9 cellular contexts compared by ENCODE assay signal in the genomic region with DNA sequence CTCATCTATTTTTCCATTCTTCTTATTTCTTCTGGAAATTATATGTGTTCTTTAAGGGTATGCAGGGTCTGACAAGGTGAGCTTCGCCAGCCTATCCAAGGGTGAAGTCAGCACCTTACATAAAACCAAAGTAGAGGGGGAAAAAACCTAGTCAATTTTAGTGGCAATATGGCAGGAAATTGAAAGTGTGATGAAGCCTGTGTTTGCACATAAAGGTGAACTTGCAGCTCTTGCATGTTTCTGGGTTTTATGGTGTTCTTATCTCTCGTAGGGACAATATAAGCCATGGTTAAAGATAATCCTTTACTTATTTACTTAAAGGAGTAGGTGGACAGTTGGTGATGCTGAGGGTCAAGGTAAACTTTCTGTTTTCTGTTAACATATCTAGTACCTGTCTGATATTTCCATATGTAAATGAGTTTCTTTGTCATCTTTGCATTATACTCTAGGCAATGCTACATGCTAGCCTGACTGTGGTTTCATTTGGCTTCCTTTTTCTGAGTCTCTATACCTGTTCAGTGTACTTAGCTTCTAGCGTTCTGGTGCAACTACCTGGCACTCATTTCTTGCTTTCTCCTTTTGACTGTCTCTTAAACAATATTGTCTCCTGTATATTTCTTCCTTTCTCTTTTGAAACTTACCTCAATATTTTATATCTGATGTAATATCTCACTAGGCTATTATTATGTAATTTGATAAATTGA. TPM values are rescaled to one million over a fixed set of nuclear protein-coding genes. Genes with fewer than 3 reads are reported as not detected.
A peak's percentile ranks its signal among the peaks of the same experiment; 100 is the strongest.
DNase-seq lines count a peak whose midpoint lies in the region; ATAC-seq and TF ChIP-seq lines count a peak whose summit lies in the region.
"Had no signal": no experiment of that assay in that cellular context is flagged by ENCODE, and none has a peak within 500 bp of the region (broad histone marks: within the 10 kb centered on the region; RNA-seq: fewer than 3 reads in every experiment).

No MANE protein-coding gene starts in this region.

- H3K4me1 ChIP-seq in OCI-LY3 (ENCODE audit: low read length), result peaks cover 25% of the 10 kb centered on the region
- H3K4me1 ChIP-seq in upper lobe of left lung, result no peaks in the 10 kb centered on the region
- H3K4me1 ChIP-seq: BLaER1 had no signal

- H3K4me3 Mint-ChIP-seq in type B pancreatic cell, result peak overlapping the region; percentile 46
- no peak overlapping the region for H3K4me3 Mint-ChIP-seq in progenitor cell of endocrine pancreas (ENCODE audit: low read depth)

- no peak overlapping the region for H2AFZ ChIP-seq in OCI-LY3 (ENCODE audit: low read depth, low read length)

- no peak overlapping the region for H3K9ac ChIP-seq in OCI-LY3 (ENCODE audit: low read length)
- H3K9ac ChIP-seq: BLaER1 had no signal

- peak; percentile 17 for DNase-seq in stimulated activated CD4-positive, alpha-beta T cell treated with anti-CD3 and anti-CD28 coated beads, Interleukin-4, amount 100 ng/mL, for 24 hours
- DNase-seq in stimulated activated CD4-positive, alpha-beta T cell treated with anti-CD3 and anti-CD28 coated beads, Interleukin-4, amount 100 ng/mL, for 1 hour, result no peak
- DNase-seq in type B pancreatic cell (ENCODE audit: extremely low spot score, unreplicated experiment) (no peak), upper lobe of left lung (no peak), progenitor cell of endocrine pancreas (ENCODE audit: low spot score, unreplicated experiment) (no peak), HEK293T (ENCODE audit: extremely low spot score) (no peak)

- H3K27ac ChIP-seq in OCI-LY3 (ENCODE audit: low read length), result no peak overlapping the region
- no peak overlapping the region for H3K27ac ChIP-seq in upper lobe of left lung
- H3K27ac ChIP-seq: BLaER1 had no signal

- TF ChIP-seq EP300 in upper lobe of left lung (IDR thresholded peaks at IDR 0.05), result no peak

- H3K4me3 ChIP-seq in OCI-LY3 (ENCODE audit: low read length) (no peak overlapping the region), upper lobe of left lung (no peak overlapping the region)
- H3K4me3 ChIP-seq: BLaER1 had no signal

- TF ChIP-seq POLR2A in upper lobe of left lung (IDR thresholded peaks at IDR 0.05), result no peak

- TF ChIP-seq CTCF in OCI-LY3 (IDR thresholded peaks at IDR 0.05; ENCODE audit: low read depth, low read length) (no peak), type B pancreatic cell (conservative IDR thresholded peaks at IDR 0.05) (no peak), upper lobe of left lung (IDR thresholded peaks at IDR 0.05) (no peak), progenitor cell of endocrine pancreas (IDR thresholded peaks at IDR 0.05; ENCODE audit: unreplicated experiment) (no peak)

- no peaks in the 10 kb centered on the region for H4K20me1 ChIP-seq in OCI-LY3 (ENCODE audit: insufficient read depth, low read length)
- H4K20me1 ChIP-seq: BLaER1 had no signal

- peak overlapping the region; percentile 15 for H3K4me2 ChIP-seq in OCI-LY3 (ENCODE audit: low read length)
- H3K4me2 ChIP-seq: BLaER1 had no signal

- peaks cover 3% of the 10 kb centered on the region; the same call in 1 of the 2 replicates for H3K9me3 ChIP-seq in OCI-LY3 (ENCODE audit: insufficient read depth, low read length)
- no peaks in the 10 kb centered on the region for H3K9me3 ChIP-seq in upper lobe of left lung

- CTCF ChIA-PET in HEK293T (lab: Yijun Ruan, JAX), result no interaction called here

- 91 to 92% methylated on average over 3 of the region's 3 CpGs for WGBS in upper lobe of left lung, 2 donors

- H3K9me3 Mint-ChIP-seq in type B pancreatic cell (peaks cover under 1% of the 10 kb centered on the region), progenitor cell of endocrine pancreas (ENCODE audit: low read depth) (peaks cover 48% of the 10 kb centered on the region)

- peaks cover 12% of the 10 kb centered on the region; the same call in 1 of the 2 replicates for H3K79me2 ChIP-seq in OCI-LY3 (ENCODE audit: low read length)

- peaks cover 30% of the 10 kb centered on the region for H3K36me3 Mint-ChIP-seq in type B pancreatic cell
- peaks cover 38% of the 10 kb centered on the region for H3K36me3 Mint-ChIP-seq in progenitor cell of endocrine pancreas (ENCODE audit: insufficient read depth)

- H3K27me3 Mint-ChIP-seq in type B pancreatic cell (no peaks in the 10 kb centered on the region), progenitor cell of endocrine pancreas (no peaks in the 10 kb centered on the region)

- H3K4me1 Mint-ChIP-seq in type B pancreatic cell (ENCODE audit: unreplicated experiment), result no peaks in the 10 kb centered on the region
- peaks cover 7% of the 10 kb centered on the region for H3K4me1 Mint-ChIP-seq in progenitor cell of endocrine pancreas (ENCODE audit: low read depth)

- no peak overlapping the region for H3K27ac Mint-ChIP-seq in type B pancreatic cell
- no peak overlapping the region for H3K27ac Mint-ChIP-seq in progenitor cell of endocrine pancreas

- POLR2A ChIA-PET in HEK293T (lab: Yijun Ruan, JAX), result no interaction called here

- ATAC-seq in HG02885 (IDR thresholded peaks at IDR 0.05; ENCODE audit: poor library complexity, unreplicated experiment) (peak; percentile 94), upper lobe of left lung (ENCODE audit: low FRiP score in 2 of 2) (no peak)

- H3K36me3 ChIP-seq in OCI-LY3 (replicated peaks; ENCODE audit: low read depth, low read length) (peaks cover 4% of the 10 kb centered on the region), upper lobe of left lung (no peaks in the 10 kb centered on the region)

- no peaks in the 10 kb centered on the region for H3K27me3 ChIP-seq in OCI-LY3 (ENCODE audit: low read depth, low read length)
- no peaks in the 10 kb centered on the region for H3K27me3 ChIP-seq in upper lobe of left lung
- H3K27me3 ChIP-seq: BLaER1 had no signal

TF ChIP-seq in HEK293T, 16 proteins besides CTCF, POLR2A, EP300 and RAD21:
- no peak for TF ChIP-seq ARNT (IDR thresholded peaks at IDR 0.05)
- TF ChIP-seq SP1 (IDR thresholded peaks at IDR 0.05), result no peak
- no peak for TF ChIP-seq FOXM1 (IDR thresholded peaks at IDR 0.05; ENCODE audit: borderline replicate concordance)
- TF ChIP-seq ZNF384 (IDR thresholded peaks at IDR 0.05), result no peak
- TF ChIP-seq ELF4 (IDR thresholded peaks at IDR 0.05), result no peak
- no peak for TF ChIP-seq NFRKB (IDR thresholded peaks at IDR 0.05)
- no peak for TF ChIP-seq FOXA1 (IDR thresholded peaks at IDR 0.05)
- TF ChIP-seq FOXK2 (IDR thresholded peaks at IDR 0.05), result no peak
- TF ChIP-seq CTBP1 (IDR thresholded peaks at IDR 0.05; ENCODE audit: borderline replicate concordance), result no peak
- TF ChIP-seq LEF1 (IDR thresholded peaks at IDR 0.05; ENCODE audit: borderline replicate concordance), result no peak
- TF ChIP-seq HDGF (IDR thresholded peaks at IDR 0.05; ENCODE audit: borderline replicate concordance), result no peak
- no peak for TF ChIP-seq L3MBTL2 (conservative IDR thresholded peaks at IDR 0.05)
- no peak for TF ChIP-seq BHLHE40 (IDR thresholded peaks at IDR 0.05; ENCODE audit: borderline replicate concordance)
- no peak for TF ChIP-seq TARDBP (IDR thresholded peaks at IDR 0.05)
- TF ChIP-seq, protein P1, sequence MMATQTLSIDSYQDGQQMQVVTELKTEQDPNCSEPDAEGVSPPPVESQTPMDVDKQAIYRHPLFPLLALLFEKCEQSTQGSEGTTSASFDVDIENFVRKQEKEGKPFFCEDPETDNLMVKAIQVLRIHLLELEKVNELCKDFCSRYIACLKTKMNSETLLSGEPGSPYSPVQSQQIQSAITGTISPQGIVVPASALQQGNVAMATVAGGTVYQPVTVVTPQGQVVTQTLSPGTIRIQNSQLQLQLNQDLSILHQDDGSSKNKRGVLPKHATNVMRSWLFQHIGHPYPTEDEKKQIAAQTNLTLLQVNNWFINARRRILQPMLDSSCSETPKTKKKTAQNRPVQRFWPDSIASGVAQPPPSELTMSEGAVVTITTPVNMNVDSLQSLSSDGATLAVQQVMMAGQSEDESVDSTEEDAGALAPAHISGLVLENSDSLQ (IDR thresholded peaks at IDR 0.05), result no peak
- no peak for TF ChIP-seq SUZ12 (IDR thresholded peaks at IDR 0.05)

RNA-seq across cellular contexts. Expression of gene CCDC91, which starts 32.9 kb away (rescaled TPM):
- total RNA-seq in type B pancreatic cell (ENCODE audit: low replicate concordance) (23.2 and 27.4 TPM in 2 replicates), upper lobe of left lung (10 to 100 TPM; 27.7 to 77.5 (median 30.2) TPM), progenitor cell of endocrine pancreas (46.4 and 51.3 TPM in 2 replicates)
